In genomic region chr22:36064358-36064757, GRCh38 we compare ENCODE assay signal across 24 cellular contexts. TPM values are rescaled to one million over a fixed set of nuclear protein-coding genes. Genes with fewer than 3 reads are reported as not detected.
DNase-seq lines count a peak whose midpoint lies in the region; ATAC-seq, FAIRE-seq and TF ChIP-seq lines count a peak whose summit lies in the region.
"Had no signal": no experiment of that assay in that cellular context is flagged by ENCODE, and none has a peak within 500 bp of the region (broad histone marks: within the 10 kb centered on the region; RNA-seq: fewer than 3 reads in every experiment).

No MANE protein-coding gene starts in this region.

- CTCF ChIA-PET in HepG2 (lab: Yijun Ruan, JAX; ENCODE audit: low intra/inter-chr PET ratio, low total read pairs): interaction anchor here (3.0 kb wide), 1 partner anchor 134 kb away, joined by 32 read pairs; no protein-coding TSS in a partner anchor

- H2BK15ac ChIP-seq in mesenchymal stem cell (ENCODE audit: low read depth, poor library complexity, severe bottlenecking): no peak overlapping the region

- H3K27me3 Mint-ChIP-seq in endothelial cell (ENCODE audit: unreplicated experiment): no peaks in the 10 kb centered on the region
- H3K27me3 Mint-ChIP-seq: CD4-positive, alpha-beta T cell; CD8-positive, alpha-beta memory T cell had no signal

- no peak for TF ChIP-seq CTCF in HepG2 (CRISPR knock-in tag; IDR thresholded peaks at IDR 0.05)
- no peak for TF ChIP-seq CTCF in right lobe of liver (IDR thresholded peaks at IDR 0.05)
- TF ChIP-seq CTCF in osteoblast (IDR thresholded peaks at IDR 0.05; ENCODE audit: extremely low read depth, low read depth, low read length): no peak
- no peak for TF ChIP-seq CTCF in D721Med (IDR thresholded peaks at IDR 0.05; ENCODE audit: insufficient read depth, missing control alignments)
- no peak for TF ChIP-seq CTCF in endothelial cell (IDR thresholded peaks at IDR 0.05; ENCODE audit: unreplicated experiment)

- H2BK120ac ChIP-seq in mesenchymal stem cell (ENCODE audit: low read depth, low read length): no peak overlapping the region

- FAIRE-seq in HepG2 (lab: Jason Lieb, UNC) (no peak), D721Med (lab: Jason Lieb, UNC) (no peak)
- FAIRE-seq: A549, GM12891, GM18507, H54 had no signal

- H3K4me3 ChIP-seq in HepG2 (replicated peaks in 1 of 3; ENCODE audit: insufficient read depth in 1 of 3, low read depth in 2 of 3, low read length in 3 of 3): no peak overlapping the region
- no peak overlapping the region for H3K4me3 ChIP-seq in right lobe of liver
- H3K4me3 ChIP-seq in mesenchymal stem cell (ENCODE audit: insufficient read depth in 1 of 2, low read depth in 1 of 2, low read length in 2 of 2): no peak overlapping the region
- no peak overlapping the region for H3K4me3 ChIP-seq in osteoblast (ENCODE audit: insufficient read depth, low read length)
- H3K4me3 ChIP-seq: A549; BLaER1 treated with 17β-estradiol and CSF1 and Interleukin-3, amounts not matched to agents 10 nM and 100 nM had no signal

- no peak for ATAC-seq in HepG2
- no peak for ATAC-seq in right lobe of liver
- ATAC-seq: A549 had no signal

- TF ChIP-seq EP300 in HepG2 (IDR thresholded peaks at IDR 0.05; ENCODE audit: low read depth in 2 of 2, low read length in 2 of 2) (no peak), HepG2 (CRISPR knock-in tag; IDR thresholded peaks at IDR 0.05; ENCODE audit: borderline replicate concordance) (no peak)

- no peak overlapping the region for H2BK12ac ChIP-seq in mesenchymal stem cell (ENCODE audit: low read length in 2 of 2)

- no peak overlapping the region for H3K9ac ChIP-seq in HepG2 (ENCODE audit: insufficient read depth, low read depth, low read length)
- no peak overlapping the region for H3K9ac ChIP-seq in mesenchymal stem cell (ENCODE audit: low read length)
- H3K9ac ChIP-seq: BLaER1 treated with 17β-estradiol and CSF1 and Interleukin-3, amounts not matched to agents 10 nM and 100 nM had no signal

- H2AK5ac ChIP-seq in mesenchymal stem cell (ENCODE audit: low read length, severe bottlenecking): no peak overlapping the region

- no peak overlapping the region for H3K27ac ChIP-seq in HepG2 (ENCODE audit: extremely low read length, insufficient read depth, low read length)
- no peak overlapping the region for H3K27ac ChIP-seq in right lobe of liver
- H3K27ac ChIP-seq in mesenchymal stem cell (ENCODE audit: low read length, poor library complexity, severe bottlenecking): no peak overlapping the region
- no peak overlapping the region for H3K27ac ChIP-seq in osteoblast (ENCODE audit: low read depth, low read length)
- H3K27ac ChIP-seq: BLaER1 treated with 17β-estradiol and CSF1 and Interleukin-3, amounts not matched to agents 10 nM and 100 nM had no signal

- no peak overlapping the region for H3K23ac ChIP-seq in mesenchymal stem cell (ENCODE audit: low read length in 2 of 2)

- in situ Hi-C loops in HepG2 (cut with HindIII; ENCODE audit: extremely low pct_ligation_motif_present, low pct_unique_long_range_greater_than_20kb): no loop called here

- no peak overlapping the region for H4K8ac ChIP-seq in mesenchymal stem cell (ENCODE audit: low read length)

- no peaks in the 10 kb centered on the region for H3K79me1 ChIP-seq in mesenchymal stem cell (replicated peaks; ENCODE audit: low read length, poor library complexity, severe bottlenecking)

- H3K4me1 ChIP-seq in HepG2 (ENCODE audit: insufficient read depth, low read length) (peaks cover 15% of the 10 kb centered on the region), right lobe of liver (peaks cover 0 to 7% (median 0%) of the 10 kb centered on the region in 4 donors), mesenchymal stem cell (ENCODE audit: control insufficient read depth, insufficient read depth, low read depth, low read length) (peaks cover 6% of the 10 kb centered on the region), osteoblast (ENCODE audit: insufficient read depth, low read length) (peaks cover 10% of the 10 kb centered on the region)

- H3K4ac ChIP-seq in mesenchymal stem cell (ENCODE audit: low read depth in 1 of 2, low read length in 2 of 2): no peak overlapping the region

- TF ChIP-seq POLR2A in HepG2 (IDR thresholded peaks at IDR 0.05; ENCODE audit: insufficient read depth in 1 of 2, low read depth in 2 of 2, low read length in 2 of 2): no peak
- TF ChIP-seq POLR2A in right lobe of liver (IDR thresholded peaks at IDR 0.05): no peak

- H3K9me3 Mint-ChIP-seq in endothelial cell (ENCODE audit: unreplicated experiment): no peaks in the 10 kb centered on the region
- H3K9me3 Mint-ChIP-seq: CD4-positive, alpha-beta T cell; CD8-positive, alpha-beta memory T cell had no signal

- H4K20me1 ChIP-seq in HepG2 (ENCODE audit: insufficient read depth, low read length) (no peaks in the 10 kb centered on the region), osteoblast (ENCODE audit: insufficient read depth, low read length) (no peaks in the 10 kb centered on the region)

- no peak overlapping the region for H3K18ac ChIP-seq in mesenchymal stem cell (ENCODE audit: low read depth in 1 of 2, low read length in 2 of 2)

- peaks cover 3% of the 10 kb centered on the region for H3K4me1 Mint-ChIP-seq in endothelial cell (ENCODE audit: unreplicated experiment)

- WGBS in HepG2 (ENCODE audit: low lambda C conversion rate): 81% methylated on average over 5 of the region's 5 CpGs
- WGBS in right lobe of liver (ENCODE audit: insufficient coverage, low coverage, low lambda C conversion rate, missing lambda C conversion rate): 97% methylated on average over 5 of the region's 5 CpGs
- WGBS in mesenchymal stem cell: 100% methylated on average over 4 of the region's 5 CpGs

- H3K27ac Mint-ChIP-seq in endothelial cell (ENCODE audit: unreplicated experiment): no peak overlapping the region
- H3K27ac Mint-ChIP-seq: CD14-positive monocyte; CD4-positive, alpha-beta T cell had no signal

- H3K4me2 ChIP-seq in HepG2 (ENCODE audit: low read depth, low read length): no peak overlapping the region
- H3K4me2 ChIP-seq in mesenchymal stem cell (ENCODE audit: low read length, poor library complexity, severe bottlenecking): no peak overlapping the region
- no peak overlapping the region for H3K4me2 ChIP-seq in osteoblast (ENCODE audit: insufficient read depth, low read length)
- H3K4me2 ChIP-seq: BLaER1 treated with 17β-estradiol and CSF1 and Interleukin-3, amounts not matched to agents 10 nM and 100 nM had no signal

- no TSS peak for BruUV-seq in HepG2 (replicated peaks; lab: Mats Ljungman, UMichigan)

- no peak for DNase-seq in HepG2 (ENCODE audit: low spot score)
- no peak for DNase-seq in right lobe of liver
- DNase-seq in mesenchymal stem cell: no peak
- DNase-seq in osteoblast (ENCODE audit: insufficient read length, low spot score, missing footprints): peak; percentile 18
- DNase-seq in midbrain (lab: John Stamatoyannopoulos, UW): no peak
- no peak for DNase-seq in D721Med (ENCODE audit: insufficient read length, low spot score)
- no peak for DNase-seq in endothelial cell (ENCODE audit: low spot score)
- DNase-seq: 8988T; ACHN; AML-193; BE2C; CD4-positive, alpha-beta T cell; CD8-positive, alpha-beta memory T cell; DMS53; DMS79 treated with DMSO at 0.1 percent for 48 hours; GF-D8; GOT3; HCEC 1CT had no signal

- H3K36me3 Mint-ChIP-seq in endothelial cell (ENCODE audit: low read depth, unreplicated experiment): no peaks in the 10 kb centered on the region
- H3K36me3 Mint-ChIP-seq: CD14-positive monocyte; CD8-positive, alpha-beta memory T cell had no signal

- peak overlapping the region; percentile 29 for H4K91ac ChIP-seq in mesenchymal stem cell (ENCODE audit: low read length)

- H2AFZ ChIP-seq in HepG2 (ENCODE audit: low read length): no peak overlapping the region
- H2AFZ ChIP-seq in mesenchymal stem cell (ENCODE audit: low read depth, low read length): no peak overlapping the region
- no peak overlapping the region for H2AFZ ChIP-seq in osteoblast (ENCODE audit: low read length)

- H3K79me2 ChIP-seq in HepG2 (ENCODE audit: insufficient read depth, low read length) (no peaks in the 10 kb centered on the region), osteoblast (ENCODE audit: insufficient read depth, low read length) (no peaks in the 10 kb centered on the region)

- H3K36me3 ChIP-seq in HepG2 (replicated peaks in 1 of 2; ENCODE audit: control insufficient read depth in 1 of 2, insufficient read depth in 2 of 2, low read length in 2 of 2) (no peaks in the 10 kb centered on the region), right lobe of liver (no peaks in the 10 kb centered on the region), mesenchymal stem cell (ENCODE audit: control insufficient read depth in 1 of 2, insufficient read depth in 2 of 2, low read depth in 1 of 2, low read length in 2 of 2) (no peaks in the 10 kb centered on the region), osteoblast (ENCODE audit: insufficient read depth, low read length) (no peaks in the 10 kb centered on the region)
- H3K36me3 ChIP-seq: BE2C; BLaER1 treated with 17β-estradiol and CSF1 and Interleukin-3, amounts not matched to agents 10 nM and 100 nM had no signal

- H2BK5ac ChIP-seq in mesenchymal stem cell (ENCODE audit: low read depth, low read length, poor library complexity, severe bottlenecking): no peak overlapping the region

- H3K14ac ChIP-seq in mesenchymal stem cell (ENCODE audit: low read length in 2 of 2): no peak overlapping the region

- no peaks in the 10 kb centered on the region for H3K27me3 ChIP-seq in HepG2 (ENCODE audit: control insufficient read depth in 1 of 2, insufficient read depth in 2 of 2, low read length in 2 of 2)
- H3K27me3 ChIP-seq in right lobe of liver: no peaks in the 10 kb centered on the region
- no peaks in the 10 kb centered on the region for H3K27me3 ChIP-seq in mesenchymal stem cell (ENCODE audit: control insufficient read depth in 1 of 2, insufficient read depth in 1 of 2, low read length in 2 of 2)
- H3K27me3 ChIP-seq in osteoblast (ENCODE audit: insufficient read depth, low read length): no peaks in the 10 kb centered on the region
- H3K27me3 ChIP-seq: BE2C had no signal

- TF ChIP-seq RAD21 in HepG2 (CRISPR knock-in tag; IDR thresholded peaks at IDR 0.05): no peak

- intact Hi-C loops in HepG2 (cut with micrococcal nuclease; ENCODE audit: unreplicated experiment) (no loop called here), right lobe of liver (cut with DNase I) (loop anchor here in 1 of 2 donors (10.0 kb wide), 2 partner anchors 60 to 130 kb away; no protein-coding TSS in a partner anchor)

- POLR2A ChIA-PET in HepG2 (lab: Yijun Ruan, JAX): interaction anchor here (1.1 to 2.3 kb wide), 2 partner anchors 35 to 133 kb away, joined by 8 to 20 read pairs; partner anchors contain the start of gene RBFOX2

- no peaks in the 10 kb centered on the region for H3K9me3 ChIP-seq in HepG2 (ENCODE audit: low read length)
- no peaks in the 10 kb centered on the region for H3K9me3 ChIP-seq in right lobe of liver
- H3K9me3 ChIP-seq in mesenchymal stem cell (ENCODE audit: control insufficient read depth, low read length): no peaks in the 10 kb centered on the region
- H3K9me3 ChIP-seq in osteoblast (ENCODE audit: low read depth, low read length): no peaks in the 10 kb centered on the region
- H3K9me3 ChIP-seq: A549; BE2C; BLaER1 treated with 17β-estradiol and CSF1 and Interleukin-3, amounts not matched to agents 10 nM and 100 nM had no signal

- no peak overlapping the region for H3K4me3 Mint-ChIP-seq in endothelial cell (ENCODE audit: unreplicated experiment)
- H3K4me3 Mint-ChIP-seq: CD14-positive monocyte had no signal

RNA-seq across cellular contexts. Expression of gene RBFOX2, which starts 35.7 kb away (rescaled TPM):
- total RNA-seq in HepG2 (2016; rRNA removed; fragmentation: Illumina TruSeq; extraction: Trizol) (36.9 and 37.3 TPM in 2 replicates), right lobe of liver (10 to 100 TPM; 23.9 to 36.5 (median 29.5) TPM), osteoblast (171 and 189 TPM in 2 replicates), endothelial cell (ENCODE audit: unreplicated experiment) (228 TPM)
- 4.1 and 5.4 TPM in 2 replicates for total RNA-seq in HepG2 (2016; cell fraction: cytosol; rRNA removed; fragmentation: Illumina TruSeq; extraction: Trizol; ENCODE audit: low read depth)
- 29.4 and 37.9 TPM in 2 replicates for total RNA-seq in HepG2 (2016; cell fraction: insoluble cytoplasmic fraction; rRNA removed; fragmentation: Illumina TruSeq; extraction: Trizol)
- 12.7 and 14.1 TPM in 2 replicates for total RNA-seq in HepG2 (2016; cell fraction: membrane; rRNA removed; fragmentation: Illumina TruSeq; extraction: Trizol)
- 40.3 and 46.5 TPM in 2 replicates for total RNA-seq in HepG2 (2016; cell fraction: nucleus; rRNA removed; fragmentation: Illumina TruSeq; extraction: Trizol)
- 39.8 and 40.4 TPM in 2 replicates for polyA plus RNA-seq in HepG2 (2011; rRNA removed)
- 32.4 and 33.2 TPM in 2 replicates for polyA plus RNA-seq in HepG2 (2011; cell fraction: cytosol; rRNA removed)
- polyA plus RNA-seq in HepG2 (2011; cell fraction: nucleus; rRNA removed): 47.0 and 52.8 TPM in 2 replicates
- 25.9 and 28.2 TPM in 2 replicates for polyA plus RNA-seq in HepG2 (2012)
- polyA plus RNA-seq in HepG2 (2016; cell fraction: cytosol; fragmentation: Illumina TruSeq; extraction: Trizol; ENCODE audit: low read depth): 3.8 and 4.4 TPM in 2 replicates
- polyA plus RNA-seq in HepG2 (2016; cell fraction: insoluble cytoplasmic fraction; fragmentation: Illumina TruSeq; extraction: Trizol; ENCODE audit: low read depth): 27.0 and 32.5 TPM in 2 replicates
- polyA plus RNA-seq in HepG2 (2016; cell fraction: membrane; fragmentation: Illumina TruSeq; extraction: Trizol; ENCODE audit: low read depth): 6.8 and 8.3 TPM in 2 replicates
- polyA plus RNA-seq in HepG2 (2016; cell fraction: nucleus; fragmentation: Illumina TruSeq; extraction: Trizol; ENCODE audit: insufficient read depth, low read depth): 34.2 and 36.8 TPM in 2 replicates
- 64.1 and 120 TPM in 2 replicates for polyA minus RNA-seq in HepG2 (2011; rRNA and poly(A)+ RNA removed; ENCODE audit: low replicate concordance)
- polyA minus RNA-seq in HepG2 (2011; cell fraction: cytosol; rRNA and poly(A)+ RNA removed): 20.7 and 23.3 TPM in 2 replicates
- 58.3 and 60.9 TPM in 2 replicates for polyA minus RNA-seq in HepG2 (2011; cell fraction: nucleus; rRNA and poly(A)+ RNA removed)
- 115 TPM for polyA plus RNA-seq in mesenchymal stem cell (2013, experiment 1 of 2)
- 114 TPM for polyA plus RNA-seq in mesenchymal stem cell (2013, experiment 2 of 2)
- polyA plus RNA-seq: CD14-positive monocyte had no signal
